8 cellular contexts compared by ENCODE assay signal in genomic region chr7:105531797-105532671, GRCh38.
A peak's percentile ranks its signal among the peaks of the same experiment; 100 is the strongest.
DNase-seq lines count a peak whose midpoint lies in the region; ATAC-seq and TF ChIP-seq lines count a peak whose summit lies in the region.

Gene RINT1 (plus strand): TSS chr7:105532201. CDS start chr7:105532316, 115 bp downstream.

- peak within 1 kb of the TSS; percentile 99 for H3K4me3 ChIP-seq in WI38 (ENCODE audit: low read depth, low read length)
- H3K4me3 ChIP-seq in cardiac fibroblast (replicated peaks in 1 of 2; ENCODE audit: low read depth in 2 of 2, low read length in 2 of 2), result peak within 1 kb of the TSS; percentile 99

- peak; percentile 95 for ATAC-seq in GM18873 (IDR thresholded peaks at IDR 0.05; ENCODE audit: low FRiP score, unreplicated experiment)
- peak; percentile 94 for ATAC-seq in HG03139 (IDR thresholded peaks at IDR 0.05; ENCODE audit: unreplicated experiment)

- peak; percentile 91 for DNase-seq in AG08396 (ENCODE audit: low spot score)
- peak; percentile 82 for DNase-seq in NCI-H2196 treated with DMSO at 0.1 percent for 48 hours (lab: John Stamatoyannopoulos, UW; ENCODE audit: unreplicated experiment)
- DNase-seq in cardiac fibroblast (ENCODE audit: low read depth in 2 of 2), result peak; percentile 93
- peak; percentile 92 for DNase-seq in inferior parietal cortex (ENCODE audit: extremely low spot score)
- peak; percentile 85 to 88 for DNase-seq in stimulated activated CD4-positive, alpha-beta T cell treated with anti-CD3 and anti-CD28 coated beads, Interleukin-12 subunit alpha, Interleukin-12 subunit beta, amount 100 ng/mL, for 24 hours (ENCODE audit: low read depth in 2 of 2)

- TF ChIP-seq CTCF in WI38 (IDR thresholded peaks at IDR 0.05; ENCODE audit: low read depth, low read length), result peak; percentile 89
- TF ChIP-seq CTCF in cardiac fibroblast (IDR thresholded peaks at IDR 0.05; ENCODE audit: low read depth, low read length), result peak; percentile 84

Comparison
In these comparisons a context has a peak if more than half of its experiments do, and no peak if none do; other contexts are left out.
1. Peak in every context shown above with its lines: DNase-seq, ATAC-seq and H3K4me3 ChIP-seq.